Comparison of ENCODE assay signal across 10 cellular contexts in genomic region chr12:55818886-55819285, GRCh38. TPM values are rescaled to one million over a fixed set of nuclear protein-coding genes. Genes with fewer than 3 reads are reported as not detected.
DNase-seq lines count a peak whose midpoint lies in the region; ATAC-seq and TF ChIP-seq lines count a peak whose summit lies in the region.
"Had no signal": no experiment of that assay in that cellular context is flagged by ENCODE, and none has a peak within 500 bp of the region (broad histone marks: within the 10 kb centered on the region; RNA-seq: fewer than 3 reads in every experiment).

No MANE protein-coding gene starts in this region.

- TF ChIP-seq CTCF in fibroblast of the aortic adventitia (IDR thresholded peaks at IDR 0.05; ENCODE audit: insufficient read depth, low read length), result no peak

- peak overlapping the region; percentile 98 for H3K4me3 ChIP-seq in fibroblast of the aortic adventitia (ENCODE audit: low read depth, low read length)

- DNase-seq in T-helper 2 cell treated with Interferon-gamma antibody and Interleukin-4, amounts not matched to agents 5 μg/mL and 100 μg/mL, for 36 hours (ENCODE audit: low spot score), result no peak
- DNase-seq in T-helper 2 cell, result no peak
- DNase-seq in RKO (ENCODE audit: low spot score), result peak; percentile 38
- peak; percentile 40 for DNase-seq in fibroblast of the aortic adventitia (ENCODE audit: low read depth)
- DNase-seq in stimulated activated naive B cell treated with anti-CD40 and anti-IgM and Interleukin-4, amounts not matched to agents 10 μg/mL and 1 μg/mL and 100 μg/mL, for 72 hours, result no peak
- DNase-seq in ACHN, result no peak
- DNase-seq in NCI-H1930 (lab: John Stamatoyannopoulos, UW), result no peak
- no peak for DNase-seq in NCI-H774 (lab: John Stamatoyannopoulos, UW)
- DNase-seq: activated naive CD4-positive, alpha-beta T cell treated with anti-CD3 and anti-CD28 coated beads, Interleukin-2, amount 50 U/mL, for 16 hours; left colon had no signal

- H3K9me3 Mint-ChIP-seq in T-helper 2 cell treated with Interferon-gamma antibody and Interleukin-4, amounts not matched to agents 5 μg/mL and 100 μg/mL, for 36 hours, result no peaks in the 10 kb centered on the region
- no peaks in the 10 kb centered on the region for H3K9me3 Mint-ChIP-seq in stimulated activated naive B cell treated with anti-CD40 and anti-IgM and Interleukin-4, amounts not matched to agents 10 μg/mL and 1 μg/mL and 100 μg/mL, for 72 hours

- peak overlapping the region; percentile 29 for H3K27ac Mint-ChIP-seq in T-helper 2 cell treated with Interferon-gamma antibody and Interleukin-4, amounts not matched to agents 5 μg/mL and 100 μg/mL, for 36 hours
- peak overlapping the region; percentile 78 for H3K27ac Mint-ChIP-seq in stimulated activated naive B cell treated with anti-CD40 and anti-IgM and Interleukin-4, amounts not matched to agents 10 μg/mL and 1 μg/mL and 100 μg/mL, for 72 hours

- no peak for ATAC-seq in stimulated activated naive B cell treated with anti-CD40 and anti-IgM and Interleukin-4, amounts not matched to agents 10 μg/mL and 1 μg/mL and 100 μg/mL, for 72 hours (replicated peaks)

- peaks cover 30% of the 10 kb centered on the region for H3K4me1 Mint-ChIP-seq in T-helper 2 cell treated with Interferon-gamma antibody and Interleukin-4, amounts not matched to agents 5 μg/mL and 100 μg/mL, for 36 hours (ENCODE audit: low read depth)
- peaks cover 16 to 50% of the 10 kb centered on the region in 2 donors for H3K4me1 Mint-ChIP-seq in stimulated activated naive B cell treated with anti-CD40 and anti-IgM and Interleukin-4, amounts not matched to agents 10 μg/mL and 1 μg/mL and 100 μg/mL, for 72 hours

- no peaks in the 10 kb centered on the region for H3K27me3 Mint-ChIP-seq in T-helper 2 cell treated with Interferon-gamma antibody and Interleukin-4, amounts not matched to agents 5 μg/mL and 100 μg/mL, for 36 hours (ENCODE audit: low read depth)
- no peaks in the 10 kb centered on the region for H3K27me3 Mint-ChIP-seq in stimulated activated naive B cell treated with anti-CD40 and anti-IgM and Interleukin-4, amounts not matched to agents 10 μg/mL and 1 μg/mL and 100 μg/mL, for 72 hours

- no peak overlapping the region for H3K4me3 Mint-ChIP-seq in T-helper 2 cell treated with Interferon-gamma antibody and Interleukin-4, amounts not matched to agents 5 μg/mL and 100 μg/mL, for 36 hours
- H3K4me3 Mint-ChIP-seq in stimulated activated naive B cell treated with anti-CD40 and anti-IgM and Interleukin-4, amounts not matched to agents 10 μg/mL and 1 μg/mL and 100 μg/mL, for 72 hours, result no peak overlapping the region

- H3K36me3 Mint-ChIP-seq in T-helper 2 cell treated with Interferon-gamma antibody and Interleukin-4, amounts not matched to agents 5 μg/mL and 100 μg/mL, for 36 hours (ENCODE audit: low read depth), result peaks cover 44% of the 10 kb centered on the region
- peaks cover 23 to 28% of the 10 kb centered on the region in 2 donors for H3K36me3 Mint-ChIP-seq in stimulated activated naive B cell treated with anti-CD40 and anti-IgM and Interleukin-4, amounts not matched to agents 10 μg/mL and 1 μg/mL and 100 μg/mL, for 72 hours

- in situ Hi-C loops in ACHN (cut with HindIII; ENCODE audit: low pct_ligation_motif_present, low pct_unique_long_range_greater_than_20kb, low sequenced_read_pairs), result no loop called here

RNA-seq across cellular contexts. Expression of gene ORMDL2, which starts 1.0 kb away (rescaled TPM):
- total RNA-seq in fibroblast of the aortic adventitia (ENCODE audit: low replicate concordance), result 7.6 and 16.9 TPM in 2 replicates

RNA-seq across cellular contexts. Expression of gene SARNP, which starts 1.4 kb away (rescaled TPM):
- 84.6 and 165 TPM in 2 replicates for total RNA-seq in fibroblast of the aortic adventitia (ENCODE audit: low replicate concordance)

RNA-seq across cellular contexts. Expression of gene DNAJC14, which starts 10.5 kb away (rescaled TPM):
- total RNA-seq in fibroblast of the aortic adventitia (ENCODE audit: low replicate concordance), result 26.4 and 48.3 TPM in 2 replicates

RNA-seq across cellular contexts. Expression of gene MMP19, which starts 23.9 kb away (rescaled TPM):
- total RNA-seq in fibroblast of the aortic adventitia (ENCODE audit: low replicate concordance), result 9.7 and 11.1 TPM in 2 replicates

Comparison
In these comparisons a context has a peak if more than half of its experiments do, and no peak if none do; other contexts are left out.
1. DNase-seq: peak in RKO (single experiment) and fibroblast of the aortic adventitia (single experiment); none in T-helper 2 cell treated with Interferon-gamma antibody and Interleukin-4, amounts not matched to agents 5 μg/mL and 100 μg/mL, for 36 hours (single experiment), T-helper 2 cell (0 of 5), stimulated activated naive B cell treated with anti-CD40 and anti-IgM and Interleukin-4, amounts not matched to agents 10 μg/mL and 1 μg/mL and 100 μg/mL, for 72 hours (single experiment), ACHN (single experiment), NCI-H1930 (0 of 2) and NCI-H774 (single experiment).